9 cellular contexts compared by ENCODE assay signal in genomic region chr4:113692809-113693411, GRCh38.
DNase-seq lines count a peak whose midpoint lies in the region; ATAC-seq, FAIRE-seq and TF ChIP-seq lines count a peak whose summit lies in the region.
"Had no signal": no experiment of that assay in that cellular context is flagged by ENCODE, and none has a peak within 500 bp of the region (broad histone marks: within the 10 kb centered on the region; RNA-seq: fewer than 3 reads in every experiment).

No MANE protein-coding gene starts in this region.

- FAIRE-seq in GM19239 (lab: Jason Lieb, UNC), result peak; percentile 95

- POLR2A ChIA-PET in PC-3 (lab: Charles Lee; ENCODE audit: unreplicated experiment), result no interaction called here

- no peak overlapping the region for H3K4me2 ChIP-seq in PC-3 (ENCODE audit: low read length)

- BruUV-seq in PC-3 (replicated peaks; lab: Mats Ljungman, UMichigan), result no TSS peak

- no peaks in the 10 kb centered on the region for H4K20me1 ChIP-seq in PC-3 (ENCODE audit: low read length)

- DNase-seq in GM19239 (ENCODE audit: insufficient read length, low spot score) (no peak), PC-3 (peak; percentile 13), gastrocnemius medialis (no peak), breast epithelium (ENCODE audit: low spot score in 2 of 2) (no peak), G401 (ENCODE audit: low spot score) (no peak)
- DNase-seq in central memory CD4-positive, alpha-beta T cell, result no peak
- DNase-seq: heart left ventricle had no signal

- in situ Hi-C loops in gastrocnemius medialis (cut with MboI; ENCODE audit: low sequenced_read_pairs in 4 of 4), result no loop called here
- in situ Hi-C loops in G401 (cut with HindIII; ENCODE audit: low sequenced_read_pairs), result no loop called here

- H3K27ac ChIP-seq in PC-3 (ENCODE audit: low read length) (no peak overlapping the region), gastrocnemius medialis (peak overlapping the region; percentile 5 to 63 (median 40)), breast epithelium (no peak overlapping the region)
- H3K27ac ChIP-seq: HL-60 had no signal

- intact Hi-C loops in PC-3 (cut with micrococcal nuclease) (no loop called here), gastrocnemius medialis (cut with DNase I; ENCODE audit: low total_unique reads) (no loop called here), breast epithelium (cut with DNase I; ENCODE audit: low total_unique reads) (no loop called here)

- ATAC-seq in HG02938 (IDR thresholded peaks at IDR 0.05; ENCODE audit: unreplicated experiment) (peak; percentile 81), PC-3 (peak; percentile 35), gastrocnemius medialis (peak in 1 of 2 donors; percentile 32)

- H3K79me2 ChIP-seq in PC-3 (ENCODE audit: low read length), result no peaks in the 10 kb centered on the region

- no peak for TF ChIP-seq CTCF in PC-3 (conservative IDR thresholded peaks at IDR 0.05; ENCODE audit: low read depth, low read length)
- TF ChIP-seq CTCF in gastrocnemius medialis (IDR thresholded peaks at IDR 0.05 in 4 of 5, conservative IDR thresholded peaks at IDR 0.05 in 1 of 5), result no peak
- TF ChIP-seq CTCF in breast epithelium (IDR thresholded peaks at IDR 0.05), result no peak

- H3F3A ChIP-seq in PC-3 (ENCODE audit: low read length, unreplicated experiment), result no peaks in the 10 kb centered on the region

- H3K9me3 ChIP-seq in PC-3 (ENCODE audit: low read length), result no peaks in the 10 kb centered on the region
- H3K9me3 ChIP-seq in gastrocnemius medialis, result no peaks in the 10 kb centered on the region
- no peaks in the 10 kb centered on the region for H3K9me3 ChIP-seq in breast epithelium
- H3K9me3 ChIP-seq: heart left ventricle had no signal

- no peaks in the 10 kb centered on the region for H3K36me3 ChIP-seq in PC-3 (ENCODE audit: low read depth, low read length)
- no peaks in the 10 kb centered on the region for H3K36me3 ChIP-seq in gastrocnemius medialis
- no peaks in the 10 kb centered on the region for H3K36me3 ChIP-seq in breast epithelium
- H3K36me3 ChIP-seq: heart left ventricle had no signal

- CTCF ChIA-PET in PC-3 (lab: Charles Lee), result no interaction called here

- no peak overlapping the region for H2AFZ ChIP-seq in PC-3 (ENCODE audit: low read length)

- peaks cover 9% of the 10 kb centered on the region; the same call in 1 of the 2 replicates for H3K4me1 ChIP-seq in PC-3 (ENCODE audit: insufficient read depth, low read length)
- H3K4me1 ChIP-seq in gastrocnemius medialis, result peaks cover 35 to 60% of the 10 kb centered on the region in 2 donors
- no peaks in the 10 kb centered on the region for H3K4me1 ChIP-seq in breast epithelium

- H3K27me3 ChIP-seq in PC-3 (ENCODE audit: low read length), result no peaks in the 10 kb centered on the region
- no peaks in the 10 kb centered on the region for H3K27me3 ChIP-seq in gastrocnemius medialis
- H3K27me3 ChIP-seq in breast epithelium, result no peaks in the 10 kb centered on the region
- H3K27me3 ChIP-seq: heart left ventricle had no signal

- no peak overlapping the region for H3K9ac ChIP-seq in PC-3 (ENCODE audit: low read length)

- TF ChIP-seq POLR2A in gastrocnemius medialis (IDR thresholded peaks at IDR 0.05) (no peak), breast epithelium (IDR thresholded peaks at IDR 0.05) (no peak)

- H3K9me2 ChIP-seq in PC-3 (replicated peaks; ENCODE audit: low read length), result no peaks in the 10 kb centered on the region

- H3K4me3 ChIP-seq in PC-3 (ENCODE audit: low read length) (no peak overlapping the region), gastrocnemius medialis (no peak overlapping the region), breast epithelium (no peak overlapping the region)
- H3K4me3 ChIP-seq: heart left ventricle had no signal

Comparison
In these comparisons a context has a peak if more than half of its experiments do, and no peak if none do; other contexts are left out.
1. H3K27ac ChIP-seq: peak in gastrocnemius medialis (4 of 4); none in PC-3 (single experiment) and breast epithelium (0 of 2).